Comparison of ENCODE assay signal across 24 cellular contexts in genomic region chrY:15624370-15624769, GRCh38.
"Had no signal": no experiment of that assay in that cellular context is flagged by ENCODE, and none has a peak within 500 bp of the region (broad histone marks: within the 10 kb centered on the region; RNA-seq: fewer than 3 reads in every experiment).

No MANE protein-coding gene starts in this region.

- H3K9ac ChIP-seq: neural progenitor cell, parathyroid adenoma had no signal

- H3K4me1 ChIP-seq: neural progenitor cell, parathyroid adenoma, psoas muscle, right lobe of liver, sigmoid colon, stomach, thyroid gland, tibial nerve, upper lobe of left lung, vagina had no signal

- H3K79me2 ChIP-seq: parathyroid adenoma had no signal

- H3K9me3 ChIP-seq: ovary, psoas muscle, right lobe of liver, sigmoid colon, stomach, thoracic aorta, thyroid gland, upper lobe of left lung, vagina had no signal

- H2AFZ ChIP-seq: neural progenitor cell, parathyroid adenoma had no signal

- H3K36me3 ChIP-seq: neural progenitor cell, ovary, right lobe of liver, sigmoid colon, stomach, thoracic aorta, thyroid gland, tibial nerve, upper lobe of left lung, vagina had no signal

- H3K4me3 ChIP-seq: neural progenitor cell, ovary, psoas muscle, right lobe of liver, sigmoid colon, stomach, thoracic aorta, thyroid gland, tibial nerve, upper lobe of left lung, vagina had no signal

- H3K4me2 ChIP-seq: neural progenitor cell had no signal

- H3K27ac ChIP-seq: neural progenitor cell, ovary, parathyroid adenoma, psoas muscle, right lobe of liver, sigmoid colon, stomach, thoracic aorta, thyroid gland, tibial nerve, upper lobe of left lung, vagina had no signal

- ATAC-seq: psoas muscle; right cardiac atrium; right lobe of liver; stimulated activated effector memory CD8-positive, alpha-beta T cell treated with anti-CD3 and anti-CD28 coated beads, Interleukin-12 subunit alpha, Interleukin-12 subunit beta, amount 100 ng/mL, for 72 hours; stimulated activated naive B cell treated with anti-CD40 and anti-IgM and Interleukin-4, amounts not matched to agents 10 μg/mL and 1 μg/mL and 100 μg/mL, for 72 hours had no signal

- H3K27me3 ChIP-seq: neural progenitor cell, ovary, right lobe of liver, sigmoid colon, stomach, thyroid gland, tibial nerve, upper lobe of left lung, vagina had no signal

- DNase-seq: occipital lobe; ovary; posterior cingulate gyrus; psoas muscle; right cardiac atrium; right lobe of liver; sigmoid colon; small intestine; stimulated activated CD4-positive, alpha-beta T cell treated with anti-CD3 and anti-CD28 coated beads, Interleukin-15, amount 100 ng/mL, for 24 hours; stimulated activated CD4-positive, alpha-beta T cell treated with anti-CD3 and anti-CD28 coated beads, Interleukin-2, amount 100 ng/mL, for 24 hours; stimulated activated CD4-positive, alpha-beta T cell treated with anti-CD3 and anti-CD28 coated beads, Interleukin-2, amount 100 ng/mL, for 48 hours; stimulated activated CD4-positive, alpha-beta T cell treated with anti-CD3 and anti-CD28 coated beads, Interleukin-4, amount 100 ng/mL, for 24 hours; stimulated activated naive B cell treated with anti-CD40 and anti-IgM and Interleukin-4, amounts not matched to agents 10 μg/mL and 1 μg/mL and 100 μg/mL, for 72 hours; stimulated activated naive CD4-positive, alpha-beta T cell treated with Interleukin-2 at 50 U/mL for 16 hours; stomach; thyroid gland; trophoblast cell; upper lobe of left lung had no signal
